In the genomic region with DNA sequence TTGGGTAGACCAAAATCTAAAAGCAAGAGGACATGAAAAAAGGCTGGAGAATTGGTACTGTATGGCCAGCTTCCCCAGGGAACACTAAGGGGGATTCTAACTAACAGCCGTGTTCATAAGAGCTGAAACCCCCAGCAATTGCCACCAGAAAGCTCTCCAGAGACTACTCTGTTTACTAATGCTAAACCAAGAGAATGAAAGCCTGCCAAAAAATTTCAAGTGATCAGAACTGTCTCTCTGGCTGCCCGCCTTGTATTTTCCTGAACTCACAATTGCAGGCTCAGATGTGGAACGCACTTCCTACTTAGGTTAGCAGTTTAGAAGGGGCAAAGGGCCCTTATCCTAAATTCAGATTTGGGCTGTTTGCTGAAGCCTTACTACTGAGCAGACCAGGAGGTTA, we compare ENCODE assay signal across 11 cellular contexts. TPM values are rescaled to one million over a fixed set of nuclear protein-coding genes. Genes with fewer than 3 reads are reported as not detected.
DNase-seq lines count a peak whose midpoint lies in the region; ATAC-seq and TF ChIP-seq lines count a peak whose summit lies in the region.
"Had no signal": no experiment of that assay in that cellular context is flagged by ENCODE, and none has a peak within 500 bp of the region (broad histone marks: within the 10 kb centered on the region; RNA-seq: fewer than 3 reads in every experiment).

No MANE protein-coding gene starts in this region.

- no peaks in the 10 kb centered on the region for H3K27me3 Mint-ChIP-seq in osteocyte (ENCODE audit: unreplicated experiment)

- H3K27ac Mint-ChIP-seq in osteocyte (ENCODE audit: unreplicated experiment), result peak overlapping the region; percentile 60
- H3K27ac Mint-ChIP-seq: CD8-positive, alpha-beta memory T cell; dendritic cell treated with granulocyte-macrophage colony-stimulating factor and Interleukin-4, amounts not matched to agents 40 ng/mL and 50 ng/mL, for 4 days had no signal

- DNase-seq in DMS79 treated with DMSO at 0.1 percent for 48 hours (lab: John Stamatoyannopoulos, UW) (peak; percentile 61), NCI-H446 treated with DMSO at 0.1 percent for 48 hours (lab: John Stamatoyannopoulos, UW) (peak; percentile 41), Right ventricle myocardium superior (no peak), osteocyte (ENCODE audit: extremely low spot score, unreplicated experiment) (no peak), HuH-7.5 (ENCODE audit: low spot score) (no peak), NCI-H774 (lab: John Stamatoyannopoulos, UW) (no peak), NCI-H187 (lab: John Stamatoyannopoulos, UW) (no peak), COLO829 (ENCODE audit: low spot score) (no peak)
- DNase-seq: activated naive CD4-positive, alpha-beta T cell treated with anti-CD3 and anti-CD28 coated beads, Interleukin-2, amount 50 U/mL, for 16 hours; CD8-positive, alpha-beta memory T cell had no signal

- no peak for TF ChIP-seq CTCF in osteocyte (IDR thresholded peaks at IDR 0.05)

- peaks cover 5% of the 10 kb centered on the region for H3K36me3 Mint-ChIP-seq in osteocyte (ENCODE audit: unreplicated experiment)

- intact Hi-C loops in Right ventricle myocardium superior (cut with DNase I), result no loop called here

- peaks cover 46% of the 10 kb centered on the region for H3K4me1 Mint-ChIP-seq in osteocyte (ENCODE audit: unreplicated experiment)
- H3K4me1 Mint-ChIP-seq: CD8-positive, alpha-beta memory T cell had no signal

- peaks cover 3% of the 10 kb centered on the region for H3K9me3 Mint-ChIP-seq in osteocyte (ENCODE audit: unreplicated experiment)
- H3K9me3 Mint-ChIP-seq: dendritic cell treated with granulocyte-macrophage colony-stimulating factor and Interleukin-4, amounts not matched to agents 40 ng/mL and 50 ng/mL, for 4 days had no signal

- H3K4me3 Mint-ChIP-seq in osteocyte (ENCODE audit: unreplicated experiment), result no peak overlapping the region
- H3K4me3 Mint-ChIP-seq: CD8-positive, alpha-beta memory T cell; dendritic cell treated with granulocyte-macrophage colony-stimulating factor and Interleukin-4, amounts not matched to agents 40 ng/mL and 50 ng/mL, for 4 days had no signal

- ATAC-seq in Right ventricle myocardium superior (ENCODE audit: poor library complexity), result peak; percentile 87

RNA-seq across cellular contexts. Expression of gene MYH10, which starts 24.1 kb away (rescaled TPM):
- 31.5 TPM for total RNA-seq in Right ventricle myocardium superior
- 99.6 and 110 TPM in 2 replicates for total RNA-seq in osteocyte

Comparison
In these comparisons a context has a peak if more than half of its experiments do, and no peak if none do; other contexts are left out.
1. DNase-seq: peak in DMS79 treated with DMSO at 0.1 percent for 48 hours (single experiment) and NCI-H446 treated with DMSO at 0.1 percent for 48 hours (single experiment); none in Right ventricle myocardium superior (single experiment), osteocyte (single experiment), HuH-7.5 (single experiment), NCI-H774 (single experiment), NCI-H187 (0 of 2) and COLO829 (single experiment).